19 cellular contexts compared by ENCODE assay signal in the genomic region with DNA sequence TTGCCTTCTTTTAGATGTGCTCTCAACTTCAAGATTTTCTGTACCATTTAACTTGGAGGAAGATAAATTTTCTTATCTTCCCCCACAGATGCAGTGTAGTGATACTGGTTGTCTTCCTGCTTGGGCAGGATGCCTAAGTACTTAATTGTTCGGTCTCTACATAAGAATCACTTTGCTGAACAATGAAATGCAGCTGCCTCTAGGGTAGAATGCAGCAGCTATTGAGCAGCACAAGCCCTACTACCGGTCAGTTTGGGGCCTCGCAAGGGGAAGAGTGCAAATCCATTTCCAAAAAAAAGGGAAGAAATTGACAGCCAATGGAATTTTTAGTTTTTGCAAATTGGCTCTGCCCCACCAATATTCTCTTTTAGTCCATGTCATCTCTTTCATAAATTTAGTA.
"Had no signal": no experiment of that assay in that cellular context is flagged by ENCODE, and none has a peak within 500 bp of the region (broad histone marks: within the 10 kb centered on the region; RNA-seq: fewer than 3 reads in every experiment).

No MANE protein-coding gene starts in this region.

- H3K4me1 Mint-ChIP-seq: activated CD4-positive, alpha-beta T cell treated with anti-CD3 and anti-CD28 coated beads, Interleukin-2, amount 10 ng/mL, durations not matched to agents 7 days and 5 days had no signal

- H3K27me3 Mint-ChIP-seq: activated CD4-positive, alpha-beta T cell treated with anti-CD3 and anti-CD28 coated beads, Interleukin-2, amount 10 ng/mL, durations not matched to agents 7 days and 5 days had no signal

- H3K4me3 ChIP-seq: esophagus squamous epithelium, heart right ventricle, left lung, prostate gland, right atrium auricular region, upper lobe of right lung had no signal

- H3K4me1 ChIP-seq: esophagus squamous epithelium, heart right ventricle, left lung, prostate gland, right atrium auricular region, upper lobe of right lung had no signal

- H3K36me3 ChIP-seq: esophagus squamous epithelium, heart right ventricle, left lung, prostate gland, right atrium auricular region, upper lobe of right lung had no signal

- H3K27me3 ChIP-seq: esophagus squamous epithelium, heart right ventricle, left lung, right atrium auricular region, upper lobe of right lung had no signal

- DNase-seq: activated CD4-positive, alpha-beta T cell treated with anti-CD3 and anti-CD28 coated beads, Interleukin-2, amount 10 ng/mL, durations not matched to agents 7 days and 5 days; activated CD8-positive, alpha-beta T cell treated with anti-CD3 and anti-CD28 coated beads, Interleukin-2, amount 10 ng/mL, durations not matched to agents 7 days and 5 days; activated effector memory CD4-positive, alpha-beta T cell treated with anti-CD3 and anti-CD28 coated beads, Interleukin-2, amount 50 U/mL, for 16 hours; activated naive CD4-positive, alpha-beta T cell treated with anti-CD3 and anti-CD28 coated beads, Interleukin-2, amount 50 U/mL, for 16 hours; activated T-cell treated with anti-CD3 and anti-CD28 coated beads, Interleukin-2, amount 50 U/mL, for 48 hours; aorta; effector CD4-positive, alpha-beta T cell; esophagus squamous epithelium; heart right ventricle; left lung; nephron progenitor cell; stimulated activated CD4-positive, alpha-beta T cell treated with anti-CD3 and anti-CD28 coated beads, Interleukin-12 subunit alpha, Interleukin-12 subunit beta, amount 100 ng/mL, for 4 hours; stimulated activated CD4-positive, alpha-beta T cell treated with anti-CD3 and anti-CD28 coated beads, Interleukin-1b, Interleukin-23, amount 100 ng/mL, for 48 hours; stimulated activated CD8-positive, alpha-beta memory T cell treated with anti-CD3 and anti-CD28 coated beads, Interleukin-4, amount 100 ng/mL, for 48 hours; stimulated activated naive CD4-positive, alpha-beta T cell; upper lobe of right lung had no signal

- ATAC-seq: activated CD4-positive, CD25-positive, alpha-beta regulatory T cell treated with anti-CD3 and anti-CD28 coated beads, Interleukin-2, amount 50 U/mL, for 24 hours; activated CD8-positive, alpha-beta T cell treated with anti-CD3 and anti-CD28 coated beads, Interleukin-2, amount 10 ng/mL, durations not matched to agents 7 days and 5 days; heart right ventricle; left lung; upper lobe of right lung had no signal

- H3K9me3 Mint-ChIP-seq: nephron progenitor cell had no signal

- H3K4me3 Mint-ChIP-seq: activated CD4-positive, alpha-beta T cell treated with anti-CD3 and anti-CD28 coated beads, Interleukin-2, amount 10 ng/mL, durations not matched to agents 7 days and 5 days; activated CD8-positive, alpha-beta T cell treated with anti-CD3 and anti-CD28 coated beads, Interleukin-2, amount 10 ng/mL, durations not matched to agents 7 days and 5 days; nephron progenitor cell had no signal

- H3K27ac ChIP-seq: esophagus squamous epithelium, heart right ventricle, left lung, prostate gland, right atrium auricular region, upper lobe of right lung had no signal

- H3K27ac Mint-ChIP-seq: activated CD4-positive, alpha-beta T cell treated with anti-CD3 and anti-CD28 coated beads, Interleukin-2, amount 10 ng/mL, durations not matched to agents 7 days and 5 days; activated CD8-positive, alpha-beta T cell treated with anti-CD3 and anti-CD28 coated beads, Interleukin-2, amount 10 ng/mL, durations not matched to agents 7 days and 5 days; nephron progenitor cell had no signal
